9 cellular contexts compared by ENCODE assay signal in genomic region chr22:17106785-17107546, GRCh38. TPM values are rescaled to one million over a fixed set of nuclear protein-coding genes. Genes with fewer than 3 reads are reported as not detected.
DNase-seq lines count a peak whose midpoint lies in the region; ATAC-seq and TF ChIP-seq lines count a peak whose summit lies in the region.
"Had no signal": no experiment of that assay in that cellular context is flagged by ENCODE, and none has a peak within 500 bp of the region (broad histone marks: within the 10 kb centered on the region; RNA-seq: fewer than 3 reads in every experiment).

No MANE protein-coding gene starts in this region.

- intact Hi-C loops in heart right ventricle (cut with DNase I): no loop called here

- H3K4me1 Mint-ChIP-seq in activated CD4-positive, alpha-beta T cell treated with anti-CD3 and anti-CD28 coated beads, Interleukin-2, amount 10 ng/mL, durations not matched to agents 7 days and 5 days: peaks cover 51% of the 10 kb centered on the region

- DNase-seq in stimulated activated naive CD4-positive, alpha-beta T cell (lab: John Stamatoyannopoulos, UW): peak in 4 of 6 experiments; percentile 18 to 54 (median 34)
- DNase-seq in stimulated activated naive CD4-positive, alpha-beta T cell treated with Interleukin-2 at 50 U/mL for 16 hours (lab: John Stamatoyannopoulos, UW): no peak
- peak; percentile 71 for DNase-seq in activated CD4-positive, alpha-beta T cell treated with anti-CD3 and anti-CD28 coated beads, Interleukin-2, amount 10 ng/mL, durations not matched to agents 7 days and 5 days
- no peak for DNase-seq in heart right ventricle
- DNase-seq: dermis blood vessel endothelial cell had no signal

- CTCF ChIA-PET in activated CD4-positive, alpha-beta T cell treated with anti-CD3 and anti-CD28 coated beads, Interleukin-2, amount 10 ng/mL, durations not matched to agents 7 days and 5 days (lab: Charles Lee): interaction anchor here (0.6 to 1.5 kb wide), 6 partner anchors 9 to 71 kb away, joined by 3 to 5 read pairs (median 3); no protein-coding TSS in a partner anchor

- H3K27me3 Mint-ChIP-seq in activated CD4-positive, alpha-beta T cell treated with anti-CD3 and anti-CD28 coated beads, Interleukin-2, amount 10 ng/mL, durations not matched to agents 7 days and 5 days: no peaks in the 10 kb centered on the region

- ATAC-seq in heart right ventricle (peak in 6 of 8 donors; percentile 34 to 54 (median 46)), HG03095 (IDR thresholded peaks at IDR 0.05; ENCODE audit: unreplicated experiment) (no peak), HG02798 (IDR thresholded peaks at IDR 0.05; ENCODE audit: poor library complexity, unreplicated experiment) (no peak), HG02571 (IDR thresholded peaks at IDR 0.05; ENCODE audit: unreplicated experiment) (no peak), GM18519 (IDR thresholded peaks at IDR 0.05; ENCODE audit: low FRiP score, unreplicated experiment) (no peak)

- peaks cover 72% of the 10 kb centered on the region for H3K36me3 Mint-ChIP-seq in activated CD4-positive, alpha-beta T cell treated with anti-CD3 and anti-CD28 coated beads, Interleukin-2, amount 10 ng/mL, durations not matched to agents 7 days and 5 days (ENCODE audit: low read depth)

- WGBS in heart right ventricle, 2 donors: 83 to 85% methylated on average over 15 of the region's 15 CpGs

- H3K27me3 ChIP-seq in heart right ventricle: no peaks in the 10 kb centered on the region

- H3K27ac Mint-ChIP-seq in activated CD4-positive, alpha-beta T cell treated with anti-CD3 and anti-CD28 coated beads, Interleukin-2, amount 10 ng/mL, durations not matched to agents 7 days and 5 days: peak overlapping the region; percentile 82

- H3K9me3 ChIP-seq in heart right ventricle: no peaks in the 10 kb centered on the region

- H3K27ac ChIP-seq in heart right ventricle: peak overlapping the region in 2 of 10 donors; percentile 44 to 86

- H3K4me3 Mint-ChIP-seq in activated CD4-positive, alpha-beta T cell treated with anti-CD3 and anti-CD28 coated beads, Interleukin-2, amount 10 ng/mL, durations not matched to agents 7 days and 5 days: peak overlapping the region; percentile 43

- POLR2A ChIA-PET in activated CD4-positive, alpha-beta T cell treated with anti-CD3 and anti-CD28 coated beads, Interleukin-2, amount 10 ng/mL, durations not matched to agents 7 days and 5 days (lab: Charles Lee): no interaction called here

- H3K36me3 ChIP-seq in heart right ventricle: peaks cover 0 to 85% (median 31%) of the 10 kb centered on the region in 9 donors

- peak overlapping the region in 1 of 10 donors; percentile 19 for H3K4me3 ChIP-seq in heart right ventricle

- no peaks in the 10 kb centered on the region for H3K9me3 Mint-ChIP-seq in activated CD4-positive, alpha-beta T cell treated with anti-CD3 and anti-CD28 coated beads, Interleukin-2, amount 10 ng/mL, durations not matched to agents 7 days and 5 days

- peaks cover 0 to 58% (median 0%) of the 10 kb centered on the region in 9 donors for H3K4me1 ChIP-seq in heart right ventricle

- no peak for TF ChIP-seq CTCF in heart right ventricle (IDR thresholded peaks at IDR 0.05)

RNA-seq across cellular contexts. Expression of gene TMEM121B, which starts 14.2 kb away (rescaled TPM):
- total RNA-seq in activated CD4-positive, alpha-beta T cell treated with anti-CD3 and anti-CD28 coated beads, Interleukin-2, amount 10 ng/mL, durations not matched to agents 7 days and 5 days: under 1 TPM; 0.05 to 0.06 TPM
- 1 to 10 TPM; 1.2 to 3.3 (median 1.9) TPM for total RNA-seq in heart right ventricle
- polyA plus RNA-seq in heart right ventricle: 1 to 10 TPM in 1 of 2 donors, under 1 TPM in 1; 0.41 to 1.2 TPM

RNA-seq across cellular contexts. Expression of gene IL17RA, which starts 22.2 kb away (rescaled TPM):
- 10 to 100 TPM; 53.6 to 55.9 TPM for total RNA-seq in activated CD4-positive, alpha-beta T cell treated with anti-CD3 and anti-CD28 coated beads, Interleukin-2, amount 10 ng/mL, durations not matched to agents 7 days and 5 days
- total RNA-seq in heart right ventricle: 10 to 100 TPM in 2 of 10 donors, 1 to 10 TPM in 8; 4.0 to 15.9 (median 5.9) TPM
- 1 to 10 TPM; 4.5 to 4.6 TPM for polyA plus RNA-seq in heart right ventricle

RNA-seq across cellular contexts. Expression of gene HDHD5, which starts 52.1 kb away (rescaled TPM):
- 10 to 100 TPM; 30.9 to 37.1 TPM for total RNA-seq in activated CD4-positive, alpha-beta T cell treated with anti-CD3 and anti-CD28 coated beads, Interleukin-2, amount 10 ng/mL, durations not matched to agents 7 days and 5 days
- total RNA-seq in heart right ventricle: 10 to 100 TPM; 42.8 to 59.2 (median 50.3) TPM
- polyA plus RNA-seq in heart right ventricle: 10 to 100 TPM; 23.6 to 60.4 TPM

Comparison
In these comparisons a context has a peak if more than half of its experiments do, and no peak if none do; other contexts are left out.
1. DNase-seq: peak in stimulated activated naive CD4-positive, alpha-beta T cell (4 of 6) and activated CD4-positive, alpha-beta T cell treated with anti-CD3 and anti-CD28 coated beads, Interleukin-2, amount 10 ng/mL, durations not matched to agents 7 days and 5 days (single experiment); none in stimulated activated naive CD4-positive, alpha-beta T cell treated with Interleukin-2 at 50 U/mL for 16 hours (single experiment) and heart right ventricle (0 of 2).
2. ATAC-seq: peak in heart right ventricle (6 of 8); none in HG03095 (single experiment), HG02798 (single experiment), HG02571 (single experiment) and GM18519 (single experiment).